In genomic region chr11:69473520-69473894, GRCh38 we compare ENCODE assay signal across 31 cellular contexts. TPM values are rescaled to one million over a fixed set of nuclear protein-coding genes. Genes with fewer than 3 reads are reported as not detected.
"Had no signal": no experiment of that assay in that cellular context is flagged by ENCODE, and none has a peak within 500 bp of the region (broad histone marks: within the 10 kb centered on the region; RNA-seq: fewer than 3 reads in every experiment).

No MANE protein-coding gene starts in this region.

- H3K27me3 ChIP-seq: brain microvascular endothelial cell had no signal

- H3K36me3 ChIP-seq: brain microvascular endothelial cell, WERI-Rb-1 had no signal

- DNase-seq: activated CD4-positive, alpha-beta memory T cell treated with anti-CD3 and anti-CD28 coated beads, Interleukin-2, amount 10 ng/mL, durations not matched to agents 7 days and 5 days; activated CD4-positive, alpha-beta T cell treated with anti-CD3 and anti-CD28 coated beads for 1 hour; activated CD4-positive, alpha-beta T cell treated with anti-CD3 and anti-CD28 coated beads for 48 hours; activated CD4-positive, CD25-positive, alpha-beta regulatory T cell; activated CD8-positive, alpha-beta memory T cell treated with anti-CD3 and anti-CD28 coated beads for 24 hours; activated CD8-positive, alpha-beta memory T cell treated with anti-CD3 and anti-CD28 coated beads, Interleukin-2, amount 10 ng/mL, durations not matched to agents 7 days and 5 days; activated CD8-positive, alpha-beta memory T cell treated with anti-CD3 and anti-CD28 coated beads, Interleukin-2, amount 50 U/mL, for 48 hours; activated effector memory CD4-positive, alpha-beta T cell treated with Interleukin-2 at 50 U/mL for 16 hours; activated naive CD4-positive, alpha-beta T cell treated with anti-CD3 and anti-CD28 coated beads, Interleukin-2, amount 10 ng/mL, durations not matched to agents 7 days and 5 days; activated naive CD8-positive, alpha-beta T cell treated with anti-CD3 and anti-CD28 coated beads, Interleukin-2, amount 50 U/mL, for 24 hours; activated T-cell treated with anti-CD3 and anti-CD28 coated beads, Interleukin-2, amount 50 U/mL, for 48 hours; anterior cingulate cortex; brain microvascular endothelial cell; Karpas-422; NCI-H1105 treated with DMSO at 0.1 percent for 48 hours; NCI-H1436; NCI-H1694; NCI-H1930; NCI-H2081 treated with DMSO at 0.1 percent for 48 hours; NCI-H226; NCI-H446 treated with DMSO at 0.1 percent for 48 hours; NCI-H524; NCI-H69; NCI-H82; SIG-M5; T-cell; T-helper 17 cell; T-helper 9 cell; WERI-Rb-1 had no signal

- H3K27ac ChIP-seq: brain microvascular endothelial cell, WERI-Rb-1 had no signal

RNA-seq across cellular contexts. Expression of gene LINC01488, which starts 8.0 kb away (rescaled TPM):
- total RNA-seq: activated CD4-positive, alpha-beta memory T cell treated with anti-CD3 and anti-CD28 coated beads, Interleukin-2, amount 10 ng/mL, durations not matched to agents 7 days and 5 days; activated CD8-positive, alpha-beta memory T cell treated with anti-CD3 and anti-CD28 coated beads, Interleukin-2, amount 10 ng/mL, durations not matched to agents 7 days and 5 days; MCF 10A; RPMI7951; T-cell; T-helper 17 cell had no signal
